Comparison of ENCODE assay signal across 17 cellular contexts in genomic region chr12:124847113-124847512, GRCh38. TPM values are rescaled to one million over a fixed set of nuclear protein-coding genes. Genes with fewer than 3 reads are reported as not detected.
A peak's percentile ranks its signal among the peaks of the same experiment; 100 is the strongest.
DNase-seq lines count a peak whose midpoint lies in the region; ATAC-seq and TF ChIP-seq lines count a peak whose summit lies in the region.
"Had no signal": no experiment of that assay in that cellular context is flagged by ENCODE, and none has a peak within 500 bp of the region (broad histone marks: within the 10 kb centered on the region; RNA-seq: fewer than 3 reads in every experiment).

No MANE protein-coding gene starts in this region.

- in situ Hi-C loops in mammary epithelial cell (cut with MboI; ENCODE audit: low sequenced_read_pairs in 2 of 2): no loop called here

- H3K9me3 ChIP-seq in breast epithelium (no peaks in the 10 kb centered on the region), mammary epithelial cell (replicated peaks; ENCODE audit: insufficient read depth, low read length) (no peaks in the 10 kb centered on the region), esophagus squamous epithelium (no peaks in the 10 kb centered on the region), neuronal stem cell (replicated peaks in 1 of 2; ENCODE audit: control insufficient read depth in 2 of 2, insufficient read depth in 1 of 2, low read depth in 1 of 2, low read length in 2 of 2) (no peaks in the 10 kb centered on the region)

- CTCF ChIA-PET in mammary epithelial cell (lab: Charles Lee; ENCODE audit: low non-redundant PET): no interaction called here

- H3K4me3 ChIP-seq in breast epithelium (no peak overlapping the region), mammary epithelial cell (replicated peaks in 1 of 3; ENCODE audit: insufficient read depth in 1 of 3, low read depth in 2 of 3, low read length in 3 of 3) (no peak overlapping the region), esophagus squamous epithelium (no peak overlapping the region), neuronal stem cell (ENCODE audit: low read length in 2 of 2) (peak overlapping the region in 1 of 2 donors; percentile 22)
- H3K4me3 ChIP-seq: GM23338 had no signal

- H3K4me1 ChIP-seq in breast epithelium (peaks cover 0 to 5% of the 10 kb centered on the region in 2 donors), mammary epithelial cell (ENCODE audit: insufficient read depth, low read length) (peaks cover 2% of the 10 kb centered on the region), esophagus squamous epithelium (peaks cover 0 to 34% (median 6%) of the 10 kb centered on the region in 3 donors), neuronal stem cell (ENCODE audit: control insufficient read depth in 2 of 2, insufficient read depth in 1 of 2, low read depth in 1 of 2, low read length in 2 of 2) (peaks cover 5 to 23% of the 10 kb centered on the region in 2 donors)

- H2BK12ac ChIP-seq in neuronal stem cell (ENCODE audit: low read length): no peak overlapping the region

- peaks cover 77% of the 10 kb centered on the region for H3K79me2 ChIP-seq in mammary epithelial cell (ENCODE audit: insufficient read depth, low read length)

- no peak overlapping the region for H3K27ac Mint-ChIP-seq in progenitor cell of endocrine pancreas
- H3K27ac Mint-ChIP-seq: activated CD4-positive, alpha-beta T cell treated with anti-CD3 and anti-CD28 coated beads, Interleukin-2, amount 10 ng/mL, durations not matched to agents 7 days and 5 days; GM23338; IgD-negative memory B cell had no signal

- no peak overlapping the region for H3K14ac ChIP-seq in neuronal stem cell (ENCODE audit: low read length)

- H3K27me3 Mint-ChIP-seq in progenitor cell of endocrine pancreas: no peaks in the 10 kb centered on the region
- H3K27me3 Mint-ChIP-seq: activated CD4-positive, alpha-beta T cell treated with anti-CD3 and anti-CD28 coated beads, Interleukin-2, amount 10 ng/mL, durations not matched to agents 7 days and 5 days; IgD-negative memory B cell had no signal

- H3K4me1 Mint-ChIP-seq in progenitor cell of endocrine pancreas (ENCODE audit: low read depth): peaks cover 8% of the 10 kb centered on the region

- H3K4me2 ChIP-seq in mammary epithelial cell (ENCODE audit: insufficient read depth, low read depth, low read length): no peak overlapping the region
- no peak overlapping the region for H3K4me2 ChIP-seq in neuronal stem cell (ENCODE audit: insufficient read depth, low read length, poor library complexity, severe bottlenecking)
- H3K4me2 ChIP-seq: GM23338 had no signal

- intact Hi-C loops in breast epithelium (cut with DNase I; ENCODE audit: low total_unique reads) (no loop called here), mammary epithelial cell (cut with micrococcal nuclease) (no loop called here), esophagus squamous epithelium (cut with DNase I) (no loop called here)

- no peak overlapping the region for H2BK5ac ChIP-seq in neuronal stem cell (ENCODE audit: low read length)

- no peak overlapping the region for H3K4ac ChIP-seq in neuronal stem cell (ENCODE audit: low read length)

- H3K9me3 Mint-ChIP-seq in progenitor cell of endocrine pancreas (ENCODE audit: low read depth): no peaks in the 10 kb centered on the region
- H3K9me3 Mint-ChIP-seq: activated CD4-positive, alpha-beta T cell treated with anti-CD3 and anti-CD28 coated beads, Interleukin-2, amount 10 ng/mL, durations not matched to agents 7 days and 5 days; GM23338; IgD-negative memory B cell had no signal

- TF ChIP-seq POLR2A in breast epithelium (IDR thresholded peaks at IDR 0.05) (no peak), esophagus squamous epithelium (IDR thresholded peaks at IDR 0.05) (no peak)

- no peak overlapping the region for H3K4me3 Mint-ChIP-seq in progenitor cell of endocrine pancreas (ENCODE audit: low read depth)
- H3K4me3 Mint-ChIP-seq: activated CD4-positive, alpha-beta T cell treated with anti-CD3 and anti-CD28 coated beads, Interleukin-2, amount 10 ng/mL, durations not matched to agents 7 days and 5 days; GM23338; IgD-negative memory B cell had no signal

- no TSS peak for BruUV-seq in mammary epithelial cell (replicated peaks; lab: Mats Ljungman, UMichigan)

- no peak overlapping the region for H2AK5ac ChIP-seq in neuronal stem cell (ENCODE audit: low read depth, low read length)

- H3K27ac ChIP-seq in breast epithelium (peak overlapping the region; percentile 52 to 62), mammary epithelial cell (ENCODE audit: insufficient read depth, low read depth, low read length) (no peak overlapping the region), esophagus squamous epithelium (peak overlapping the region in 3 of 4 donors; percentile 57 to 69 (median 57)), neuronal stem cell (replicated peaks; ENCODE audit: low read length) (no peak overlapping the region)

- no peak overlapping the region for H2BK15ac ChIP-seq in neuronal stem cell (ENCODE audit: low read length)

- H3K36me3 ChIP-seq in breast epithelium (no peaks in the 10 kb centered on the region), mammary epithelial cell (ENCODE audit: insufficient read depth, low read length) (peaks cover 5% of the 10 kb centered on the region), esophagus squamous epithelium (no peaks in the 10 kb centered on the region), neuronal stem cell (replicated peaks in 1 of 2; ENCODE audit: control insufficient read depth in 2 of 2, insufficient read depth in 2 of 2, low read length in 2 of 2) (peaks cover 0 to 1% of the 10 kb centered on the region in 2 donors)

- H3K9ac ChIP-seq in mammary epithelial cell (ENCODE audit: insufficient read depth, low read length): no peak overlapping the region
- H3K9ac ChIP-seq in neuronal stem cell (ENCODE audit: low read depth, low read length, poor library complexity): no peak overlapping the region

- no peak overlapping the region for H4K91ac ChIP-seq in neuronal stem cell (ENCODE audit: low read depth, low read length, poor library complexity)

- WGBS in mammary epithelial cell (ENCODE audit: low coverage, missing lambda C conversion rate): 60% methylated on average over 3 of the region's 3 CpGs
- 63 to 69% methylated on average over 3 of the region's 3 CpGs for WGBS in esophagus squamous epithelium, 2 donors
- no CpG with 5 or more reads among the region's 3 CpGs for WGBS in neuronal stem cell (ENCODE audit: extremely low coverage in 2 of 2, insufficient read length in 2 of 2, insufficient replicate concordance in 1 of 2), 2 donors

- DNase-seq in breast epithelium (ENCODE audit: low spot score in 2 of 2): no peak
- no peak for DNase-seq in mammary epithelial cell
- no peak for DNase-seq in esophagus squamous epithelium (lab: John Stamatoyannopoulos, UW)
- DNase-seq in neuronal stem cell (ENCODE audit: low spot score): no peak
- no peak for DNase-seq in stimulated activated CD4-positive, alpha-beta T cell treated with anti-CD3 and anti-CD28 coated beads, Interleukin-4, amount 100 ng/mL, for 4 hours
- no peak for DNase-seq in progenitor cell of endocrine pancreas (ENCODE audit: low spot score, unreplicated experiment)
- DNase-seq: activated CD4-positive, alpha-beta T cell treated with anti-CD3 and anti-CD28 coated beads, Interleukin-2, amount 10 ng/mL, durations not matched to agents 7 days and 5 days; activated naive CD4-positive, alpha-beta T cell treated with anti-CD3 and anti-CD28 coated beads, Interleukin-2, amount 50 U/mL, for 16 hours; DMS53; effector memory CD4-positive, alpha-beta T cell; left colon; NCI-H2107; NCI-H69 had no signal

- no peak overlapping the region for H3K23ac ChIP-seq in neuronal stem cell (ENCODE audit: low read depth, low read length, poor library complexity)

- H2BK120ac ChIP-seq in neuronal stem cell (ENCODE audit: low read depth, low read length): no peak overlapping the region

- no peak overlapping the region for H4K8ac ChIP-seq in neuronal stem cell (ENCODE audit: low read depth, low read length)

- H3K18ac ChIP-seq in neuronal stem cell (ENCODE audit: low read length): peak overlapping the region; percentile 13

- no peaks in the 10 kb centered on the region for H4K20me1 ChIP-seq in mammary epithelial cell (ENCODE audit: insufficient read depth, low read length)

- dilution Hi-C loops in mammary epithelial cell (cut with HindIII; ENCODE audit: low sequenced_read_pairs): no loop called here

- ATAC-seq in HG02852 (IDR thresholded peaks at IDR 0.05; ENCODE audit: unreplicated experiment): no peak
- ATAC-seq in HG03280 (IDR thresholded peaks at IDR 0.05; ENCODE audit: unreplicated experiment): no peak
- ATAC-seq: GM23338, left colon had no signal

- H2AFZ ChIP-seq in mammary epithelial cell (ENCODE audit: low read depth, low read length): no peak overlapping the region
- H2AFZ ChIP-seq in neuronal stem cell (ENCODE audit: low read length): no peak overlapping the region
- H2AFZ ChIP-seq: GM23338 had no signal

- H3K79me1 ChIP-seq in neuronal stem cell (ENCODE audit: low read depth, low read length): no peaks in the 10 kb centered on the region

- H3K36me3 Mint-ChIP-seq in progenitor cell of endocrine pancreas (ENCODE audit: insufficient read depth): no peaks in the 10 kb centered on the region

- H3K27me3 ChIP-seq in breast epithelium: no peaks in the 10 kb centered on the region
- H3K27me3 ChIP-seq in mammary epithelial cell (ENCODE audit: insufficient read depth, low read length): no peaks in the 10 kb centered on the region
- H3K27me3 ChIP-seq in esophagus squamous epithelium: no peaks in the 10 kb centered on the region
- no peaks in the 10 kb centered on the region for H3K27me3 ChIP-seq in neuronal stem cell (ENCODE audit: control insufficient read depth in 3 of 3, insufficient read depth in 3 of 3, low read depth in 1 of 3, low read length in 3 of 3)

- no peak for TF ChIP-seq CTCF in breast epithelium (IDR thresholded peaks at IDR 0.05)
- TF ChIP-seq CTCF in mammary epithelial cell (conservative IDR thresholded peaks at IDR 0.05 in 1 of 2, IDR thresholded peaks at IDR 0.05 in 1 of 2; ENCODE audit: extremely low read depth in 1 of 2, insufficient read depth in 1 of 2, low read depth in 1 of 2, low read length in 2 of 2): no peak
- TF ChIP-seq CTCF in esophagus squamous epithelium (IDR thresholded peaks at IDR 0.05): no peak
- TF ChIP-seq CTCF in progenitor cell of endocrine pancreas (IDR thresholded peaks at IDR 0.05; ENCODE audit: unreplicated experiment): no peak

RNA-seq across cellular contexts. Expression of gene SCARB1, which starts 16.6 kb away (rescaled TPM):
- total RNA-seq in breast epithelium (10 to 100 TPM; 18.4 to 61.3 (median 20.2) TPM), mammary epithelial cell (10 to 100 TPM; 44.8 to 60.9 TPM), esophagus squamous epithelium (1 to 10 TPM; 7.1 to 9.5 (median 8.8) TPM), progenitor cell of endocrine pancreas (20.6 and 21.5 TPM in 2 replicates)
- polyA plus RNA-seq in mammary epithelial cell: 122 TPM
- polyA minus RNA-seq in mammary epithelial cell: 117 TPM
- polyA plus RNA-seq in neuronal stem cell (2013, experiment 1 of 2): 15.5 TPM
- polyA plus RNA-seq in neuronal stem cell (2013, experiment 2 of 2): 15.7 TPM

Comparison
In these comparisons a context has a peak if more than half of its experiments do, and no peak if none do; other contexts are left out.
1. H3K27ac ChIP-seq: peak in breast epithelium (2 of 2) and esophagus squamous epithelium (3 of 4); none in mammary epithelial cell (single experiment) and neuronal stem cell (single experiment).